ENCODE assay signal across 16 cellular contexts in genomic region chr7:120360918-120361317, GRCh38.
DNase-seq lines count a peak whose midpoint lies in the region; ATAC-seq lines count a peak whose summit lies in the region.
"Had no signal": no experiment of that assay in that cellular context is flagged by ENCODE, and none has a peak within 500 bp of the region (broad histone marks: within the 10 kb centered on the region; RNA-seq: fewer than 3 reads in every experiment).

No MANE protein-coding gene starts in this region.

- ATAC-seq in GM18858 (IDR thresholded peaks at IDR 0.05; ENCODE audit: unreplicated experiment) (peak; percentile 99), GM21390 (IDR thresholded peaks at IDR 0.05; ENCODE audit: unreplicated experiment) (peak; percentile 92), HG02943 (IDR thresholded peaks at IDR 0.05; ENCODE audit: low read depth, unreplicated experiment) (peak; percentile 89), HG03520 (IDR thresholded peaks at IDR 0.05; ENCODE audit: unreplicated experiment) (peak; percentile 94)
- ATAC-seq: HCT116; stimulated activated naive B cell treated with anti-CD40 and anti-IgM and Interleukin-4, amounts not matched to agents 10 μg/mL and 1 μg/mL and 100 μg/mL, for 72 hours had no signal

- DNase-seq in NCI-H1930 (lab: John Stamatoyannopoulos, UW) (no peak), T-helper 2 cell (no peak), NCI-H2171 treated with DMSO at 0.1 percent for 48 hours (lab: John Stamatoyannopoulos, UW) (no peak)
- DNase-seq in stimulated activated CD4-positive, alpha-beta T cell treated with anti-CD3 and anti-CD28 coated beads, Interleukin-1b, Interleukin-23, amount 100 ng/mL, for 48 hours: no peak
- DNase-seq: activated CD4-positive, alpha-beta T cell treated with anti-CD3 and anti-CD28 coated beads, Interleukin-2, amount 50 U/mL, for 1 hour; activated gamma-delta T cell; caudate nucleus; erythroblast; GF-D8; NCI-H2081; stimulated activated naive B cell treated with anti-CD40 and anti-IgM and Interleukin-4, amounts not matched to agents 10 μg/mL and 1 μg/mL and 100 μg/mL, for 72 hours had no signal
